ENCODE assay signal across 7 cellular contexts in genomic region chr15:79399591-79399990, GRCh38.
"Had no signal": no experiment of that assay in that cellular context is flagged by ENCODE, and none has a peak within 500 bp of the region (broad histone marks: within the 10 kb centered on the region; RNA-seq: fewer than 3 reads in every experiment).

No MANE protein-coding gene starts in this region.

- H2AFZ ChIP-seq: GM23248 had no signal

- DNase-seq: GM23248, GOT3, H7, HFFc6, IMR-90 had no signal

- ATAC-seq: HCT116 had no signal

- H3K4me1 ChIP-seq: HAP-1 had no signal

- H3K9ac ChIP-seq: GM23248 had no signal

- H3K36me3 ChIP-seq: HAP-1 had no signal

- H3K27ac ChIP-seq: GM23248 had no signal

- H3K9me3 ChIP-seq: HAP-1 had no signal

- H3K4me3 ChIP-seq: GM23248, HAP-1 had no signal
